21 cellular contexts compared by ENCODE assay signal in the genomic region with DNA sequence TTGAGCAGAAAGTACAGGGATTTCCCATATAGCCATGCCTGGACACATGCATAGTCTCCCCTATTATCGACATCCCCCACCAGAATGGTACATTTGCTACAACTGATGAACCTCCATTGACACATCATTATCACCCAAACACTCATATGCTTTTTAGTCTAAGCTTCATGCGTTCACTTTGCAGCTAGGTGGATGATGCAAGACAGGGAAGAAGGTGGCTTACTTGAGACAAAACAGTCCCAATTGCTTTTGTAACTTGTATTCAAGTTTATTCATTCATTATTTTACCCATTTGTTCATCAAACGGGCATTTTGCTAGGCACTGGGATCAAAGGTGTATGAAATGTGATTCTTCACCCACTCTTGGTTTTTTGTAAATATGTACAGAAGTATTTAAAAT.
"Had no signal": no experiment of that assay in that cellular context is flagged by ENCODE, and none has a peak within 500 bp of the region (broad histone marks: within the 10 kb centered on the region; RNA-seq: fewer than 3 reads in every experiment).

No MANE protein-coding gene starts in this region.

- ATAC-seq: Panc1, PC-3 had no signal

- H3K9me3 ChIP-seq: SK-N-SH had no signal

- H3K27ac ChIP-seq: KMS-11, RWPE1 had no signal

- H3K9ac ChIP-seq: KMS-11, SK-N-SH had no signal

- DNase-seq: Kasumi-1, NCI-H1092, NCI-H1105 treated with DMSO at 0.1 percent for 48 hours, NCI-H1417 treated with DMSO at 0.1 percent for 48 hours, NCI-H146, NCI-H187, NCI-H2029, NCI-H2081 treated with DMSO at 0.1 percent for 48 hours, NCI-H2171, NCI-H226, NCI-H446, NCI-H510A, NCI-H524 treated with DMSO at 0.1 percent for 48 hours, NCI-H69, NCI-H774, PC-3, SHP77, SK-N-SH had no signal

- H3K4me2 ChIP-seq: KMS-11, SK-N-SH had no signal
